ENCODE assay signal across 2 cellular contexts in the genomic region with DNA sequence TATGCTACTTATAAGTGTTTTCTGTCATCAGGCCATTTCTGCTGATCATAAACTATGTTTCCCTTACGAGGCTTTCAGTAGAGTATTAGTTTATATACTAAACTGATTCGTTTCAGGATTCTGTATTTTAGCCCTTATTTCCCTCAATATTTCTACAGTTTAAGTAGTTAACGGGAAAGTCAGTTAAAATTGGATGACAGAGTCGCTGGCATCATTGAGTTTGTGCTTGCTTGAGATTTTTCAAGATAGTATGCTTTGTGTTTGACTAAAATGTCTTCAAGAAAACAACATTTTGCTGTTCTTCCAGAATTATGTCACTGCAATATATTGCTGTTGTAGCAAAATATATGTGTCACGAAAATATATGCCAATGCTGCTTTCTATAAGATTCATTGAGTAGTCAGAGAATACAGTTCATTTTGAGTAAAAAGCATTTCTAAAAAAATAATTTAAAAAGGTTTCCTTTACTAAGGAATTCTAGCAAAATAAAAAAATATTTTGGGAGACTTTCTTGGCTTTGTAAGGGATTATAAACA.
TF ChIP-seq lines count a peak whose summit lies in the region.

No MANE protein-coding gene starts in this region.

TF ChIP-seq in HepG2, 621 proteins besides CTCF, POLR2A, EP300 and RAD21:
- peak; percentile 56 for TF ChIP-seq MAFF (IDR thresholded peaks at IDR 0.05; ENCODE audit: low read depth, low read length)
- TF ChIP-seq MAFK (conservative IDR thresholded peaks at IDR 0.05 in 1 of 2, IDR thresholded peaks at IDR 0.05 in 1 of 2; ENCODE audit: low read length in 2 of 2) = peak; percentile 34 to 74; a peak in 3 of 4 replicates
- TF ChIP-seq, protein P1, sequence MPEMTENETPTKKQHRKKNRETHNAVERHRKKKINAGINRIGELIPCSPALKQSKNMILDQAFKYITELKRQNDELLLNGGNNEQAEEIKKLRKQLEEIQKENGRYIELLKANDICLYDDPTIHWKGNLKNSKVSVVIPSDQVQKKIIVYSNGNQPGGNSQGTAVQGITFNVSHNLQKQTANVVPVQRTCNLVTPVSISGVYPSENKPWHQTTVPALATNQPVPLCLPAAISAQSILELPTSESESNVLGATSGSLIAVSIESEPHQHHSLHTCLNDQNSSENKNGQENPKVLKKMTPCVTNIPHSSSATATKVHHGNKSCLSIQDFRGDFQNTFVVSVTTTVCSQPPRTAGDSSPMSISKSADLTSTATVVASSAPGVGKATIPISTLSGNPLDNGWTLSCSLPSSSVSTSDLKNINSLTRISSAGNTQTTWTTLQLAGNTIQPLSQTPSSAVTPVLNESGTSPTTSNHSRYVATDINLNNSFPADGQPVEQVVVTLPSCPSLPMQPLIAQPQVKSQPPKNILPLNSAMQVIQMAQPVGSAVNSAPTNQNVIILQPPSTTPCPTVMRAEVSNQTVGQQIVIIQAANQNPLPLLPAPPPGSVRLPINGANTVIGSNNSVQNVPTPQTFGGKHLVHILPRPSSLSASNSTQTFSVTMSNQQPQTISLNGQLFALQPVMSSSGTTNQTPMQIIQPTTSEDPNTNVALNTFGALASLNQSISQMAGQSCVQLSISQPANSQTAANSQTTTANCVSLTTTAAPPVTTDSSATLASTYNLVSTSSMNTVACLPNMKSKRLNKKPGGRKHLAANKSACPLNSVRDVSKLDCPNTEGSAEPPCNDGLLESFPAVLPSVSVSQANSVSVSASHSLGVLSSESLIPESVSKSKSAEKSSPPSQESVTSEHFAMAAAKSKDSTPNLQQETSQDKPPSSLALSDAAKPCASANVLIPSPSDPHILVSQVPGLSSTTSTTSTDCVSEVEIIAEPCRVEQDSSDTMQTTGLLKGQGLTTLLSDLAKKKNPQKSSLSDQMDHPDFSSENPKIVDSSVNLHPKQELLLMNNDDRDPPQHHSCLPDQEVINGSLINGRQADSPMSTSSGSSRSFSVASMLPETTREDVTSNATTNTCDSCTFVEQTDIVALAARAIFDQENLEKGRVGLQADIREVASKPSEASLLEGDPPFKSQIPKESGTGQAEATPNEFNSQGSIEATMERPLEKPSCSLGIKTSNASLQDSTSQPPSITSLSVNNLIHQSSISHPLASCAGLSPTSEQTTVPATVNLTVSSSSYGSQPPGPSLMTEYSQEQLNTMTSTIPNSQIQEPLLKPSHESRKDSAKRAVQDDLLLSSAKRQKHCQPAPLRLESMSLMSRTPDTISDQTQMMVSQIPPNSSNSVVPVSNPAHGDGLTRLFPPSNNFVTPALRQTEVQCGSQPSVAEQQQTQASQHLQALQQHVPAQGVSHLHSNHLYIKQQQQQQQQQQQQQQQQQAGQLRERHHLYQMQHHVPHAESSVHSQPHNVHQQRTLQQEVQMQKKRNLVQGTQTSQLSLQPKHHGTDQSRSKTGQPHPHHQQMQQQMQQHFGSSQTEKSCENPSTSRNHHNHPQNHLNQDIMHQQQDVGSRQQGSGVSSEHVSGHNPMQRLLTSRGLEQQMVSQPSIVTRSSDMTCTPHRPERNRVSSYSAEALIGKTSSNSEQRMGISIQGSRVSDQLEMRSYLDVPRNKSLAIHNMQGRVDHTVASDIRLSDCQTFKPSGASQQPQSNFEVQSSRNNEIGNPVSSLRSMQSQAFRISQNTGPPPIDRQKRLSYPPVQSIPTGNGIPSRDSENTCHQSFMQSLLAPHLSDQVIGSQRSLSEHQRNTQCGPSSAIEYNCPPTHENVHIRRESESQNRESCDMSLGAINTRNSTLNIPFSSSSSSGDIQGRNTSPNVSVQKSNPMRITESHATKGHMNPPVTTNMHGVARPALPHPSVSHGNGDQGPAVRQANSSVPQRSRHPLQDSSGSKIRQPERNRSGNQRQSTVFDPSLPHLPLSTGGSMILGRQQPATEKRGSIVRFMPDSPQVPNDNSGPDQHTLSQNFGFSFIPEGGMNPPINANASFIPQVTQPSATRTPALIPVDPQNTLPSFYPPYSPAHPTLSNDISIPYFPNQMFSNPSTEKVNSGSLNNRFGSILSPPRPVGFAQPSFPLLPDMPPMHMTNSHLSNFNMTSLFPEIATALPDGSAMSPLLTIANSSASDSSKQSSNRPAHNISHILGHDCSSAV (CRISPR knock-in tag; IDR thresholded peaks at IDR 0.05; ENCODE audit: borderline replicate concordance) = no peak
- TF ChIP-seq NCOR1 (IDR thresholded peaks at IDR 0.05; ENCODE audit: borderline replicate concordance, low read length) = no peak

TF ChIP-seq in GM12878, 131 proteins besides CTCF, POLR2A, EP300 and RAD21:
- no peak for TF ChIP-seq BACH1 (IDR thresholded peaks at IDR 0.05; ENCODE audit: borderline replicate concordance)
- TF ChIP-seq CHD4 (IDR thresholded peaks at IDR 0.05) = no peak
- no peak for TF ChIP-seq SMC3 (IDR thresholded peaks at IDR 0.05; ENCODE audit: borderline replicate concordance, low read length)
- TF ChIP-seq BCL11A (IDR thresholded peaks at IDR 0.05; ENCODE audit: low read depth, low read length) = no peak
- no peak for TF ChIP-seq ZBTB40 (IDR thresholded peaks at IDR 0.05; ENCODE audit: borderline replicate concordance)
- TF ChIP-seq USF1 (IDR thresholded peaks at IDR 0.05; ENCODE audit: borderline replicate concordance, extremely low read length, insufficient read depth, low read depth, low read length) = no peak
- no peak for TF ChIP-seq MEF2A (IDR thresholded peaks at IDR 0.05; ENCODE audit: insufficient read depth, low read depth, low read length)
- no peak for TF ChIP-seq FOS (IDR thresholded peaks at IDR 0.05; ENCODE audit: borderline replicate concordance, extremely low read depth, insufficient read length)
- no peak for TF ChIP-seq STAT1 (conservative IDR thresholded peaks at IDR 0.05)
- no peak for TF ChIP-seq YBX1 (IDR thresholded peaks at IDR 0.05)
- TF ChIP-seq NR2C2 (IDR thresholded peaks at IDR 0.05; ENCODE audit: borderline replicate concordance, control insufficient read depth, insufficient read length, low read depth) = no peak
- no peak for TF ChIP-seq E4F1 (IDR thresholded peaks at IDR 0.05; ENCODE audit: borderline replicate concordance, partially characterized antibody)
